In the genomic region with DNA sequence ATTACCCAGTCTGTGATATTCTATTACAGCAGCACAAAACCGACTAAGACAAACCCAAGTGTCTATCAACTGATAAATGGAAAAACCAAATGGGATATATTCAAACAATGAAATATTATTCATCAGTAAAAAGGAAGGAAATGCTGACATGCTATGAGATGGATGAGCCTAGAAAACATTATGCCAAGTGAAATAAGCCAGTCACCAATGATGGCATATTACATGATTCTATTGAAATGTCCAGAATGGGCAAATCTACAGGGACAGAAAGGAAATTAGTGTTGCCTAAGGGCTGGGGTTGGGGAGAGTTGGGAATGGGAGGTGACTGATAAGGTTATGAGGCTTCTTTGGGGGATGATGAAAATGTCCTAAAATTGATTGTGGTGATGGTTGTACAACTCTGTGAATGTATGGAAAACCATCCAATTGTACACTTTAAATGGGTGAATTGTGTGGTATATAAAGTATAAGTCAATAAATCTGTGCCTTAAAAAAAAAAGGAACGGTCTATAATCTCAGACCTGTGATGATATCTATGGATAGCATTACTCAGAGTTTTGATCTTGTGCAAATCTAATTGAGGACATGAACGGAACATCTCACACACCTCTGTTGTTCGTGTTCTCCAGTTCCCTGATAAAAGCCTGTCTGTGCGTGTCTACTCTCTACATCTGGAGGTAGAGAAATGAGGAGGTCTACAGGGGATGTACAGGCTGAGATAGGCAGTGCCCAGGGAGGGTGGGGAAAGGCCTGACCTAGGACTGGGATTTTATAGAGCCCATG, we compare ENCODE assay signal across 28 cellular contexts. TPM values are rescaled to one million over a fixed set of nuclear protein-coding genes. Genes with fewer than 3 reads are reported as not detected.
DNase-seq lines count a peak whose midpoint lies in the region; ATAC-seq, FAIRE-seq and TF ChIP-seq lines count a peak whose summit lies in the region.
"Had no signal": no experiment of that assay in that cellular context is flagged by ENCODE, and none has a peak within 500 bp of the region (broad histone marks: within the 10 kb centered on the region; RNA-seq: fewer than 3 reads in every experiment).

No MANE protein-coding gene starts in this region.

- TF ChIP-seq CTCF in right atrium auricular region (IDR thresholded peaks at IDR 0.05), result no peak

- peak overlapping the region; percentile 23 to 85 for H3K27ac ChIP-seq in right atrium auricular region
- H3K27ac ChIP-seq in mesenchymal stem cell (ENCODE audit: low read length, poor library complexity, severe bottlenecking), result no peak overlapping the region
- H3K27ac ChIP-seq: sigmoid colon had no signal

- no peak for ATAC-seq in Right ventricle myocardium inferior
- ATAC-seq in GM19395 (IDR thresholded peaks at IDR 0.05; ENCODE audit: unreplicated experiment), result no peak
- ATAC-seq: activated CD8-positive, alpha-beta T cell treated with anti-CD3 and anti-CD28 coated beads, Interleukin-2, amount 10 ng/mL, durations not matched to agents 7 days and 5 days; CD8-positive, alpha-beta T cell had no signal

- FAIRE-seq in urothelium cell line (lab: Jason Lieb, UNC), result no peak
- FAIRE-seq: A549, islet of Langerhans had no signal

- H3K9me3 ChIP-seq in right atrium auricular region, result no peaks in the 10 kb centered on the region
- H3K9me3 ChIP-seq in mesenchymal stem cell (ENCODE audit: control insufficient read depth, low read length), result peaks cover 11% of the 10 kb centered on the region
- H3K9me3 ChIP-seq: A549, sigmoid colon had no signal

- no peak overlapping the region for H2AFZ ChIP-seq in mesenchymal stem cell (ENCODE audit: low read depth, low read length)

- H2BK120ac ChIP-seq in mesenchymal stem cell (ENCODE audit: low read depth, low read length), result no peak overlapping the region

- peak overlapping the region; percentile 4 for H4K8ac ChIP-seq in mesenchymal stem cell (ENCODE audit: low read length)

- intact Hi-C loops in Right ventricle myocardium inferior (cut with DNase I), result no loop called here

- peaks cover 2% of the 10 kb centered on the region for H3K79me1 ChIP-seq in mesenchymal stem cell (replicated peaks; ENCODE audit: low read length, poor library complexity, severe bottlenecking)

- peak overlapping the region; percentile 19 for H2AK5ac ChIP-seq in mesenchymal stem cell (ENCODE audit: low read length, severe bottlenecking)

- no peak overlapping the region for H3K23ac ChIP-seq in mesenchymal stem cell (ENCODE audit: low read length in 2 of 2)

- no peak overlapping the region for H3K4ac ChIP-seq in mesenchymal stem cell (ENCODE audit: low read depth in 1 of 2, low read length in 2 of 2)

- H3K4me3 ChIP-seq in right atrium auricular region (no peak overlapping the region), mesenchymal stem cell (ENCODE audit: insufficient read depth in 1 of 2, low read depth in 1 of 2, low read length in 2 of 2) (no peak overlapping the region)
- H3K4me3 ChIP-seq: A549, sigmoid colon had no signal

- H3K4me2 ChIP-seq in mesenchymal stem cell (ENCODE audit: low read length, poor library complexity, severe bottlenecking), result no peak overlapping the region

- H2BK5ac ChIP-seq in mesenchymal stem cell (ENCODE audit: low read depth, low read length, poor library complexity, severe bottlenecking), result no peak overlapping the region

- no peak overlapping the region for H2BK15ac ChIP-seq in mesenchymal stem cell (ENCODE audit: low read depth, poor library complexity, severe bottlenecking)

- no peak overlapping the region for H2BK12ac ChIP-seq in mesenchymal stem cell (ENCODE audit: low read length in 2 of 2)

- H3K36me3 ChIP-seq in right atrium auricular region (no peaks in the 10 kb centered on the region), mesenchymal stem cell (ENCODE audit: control insufficient read depth in 1 of 2, insufficient read depth in 2 of 2, low read depth in 1 of 2, low read length in 2 of 2) (peaks cover 0 to 3% of the 10 kb centered on the region in 2 experiments)
- H3K36me3 ChIP-seq: sigmoid colon had no signal

- H3K9ac ChIP-seq in mesenchymal stem cell (ENCODE audit: low read length), result no peak overlapping the region

- H4K91ac ChIP-seq in mesenchymal stem cell (ENCODE audit: low read length), result no peak overlapping the region

- peaks cover 0 to 23% of the 10 kb centered on the region in 2 donors for H3K4me1 ChIP-seq in right atrium auricular region
- peaks cover 22% of the 10 kb centered on the region for H3K4me1 ChIP-seq in mesenchymal stem cell (ENCODE audit: control insufficient read depth, insufficient read depth, low read depth, low read length)
- H3K4me1 ChIP-seq: sigmoid colon had no signal

- H3K14ac ChIP-seq in mesenchymal stem cell (ENCODE audit: low read length in 2 of 2), result no peak overlapping the region

- H3K18ac ChIP-seq in mesenchymal stem cell (ENCODE audit: low read depth in 1 of 2, low read length in 2 of 2), result no peak overlapping the region

- DNase-seq in right atrium auricular region (ENCODE audit: low spot score) (no peak), Right ventricle myocardium inferior (ENCODE audit: missing footprints) (no peak), dermis microvascular lymphatic vessel endothelial cell (ENCODE audit: low read depth in 2 of 2) (peak; percentile 23 to 54), mesenchymal stem cell (no peak), mucosa of gallbladder (ENCODE audit: low spot score) (no peak), urothelium cell line (ENCODE audit: low spot score) (no peak)
- no peak for DNase-seq in activated T-cell treated with anti-CD3 and anti-CD28 coated beads, Interleukin-2, amount 50 U/mL, for 48 hours
- DNase-seq: activated CD8-positive, alpha-beta T cell treated with anti-CD3 and anti-CD28 coated beads, Interleukin-2, amount 10 ng/mL, durations not matched to agents 7 days and 5 days; activated effector memory CD4-positive, alpha-beta T cell treated with anti-CD3 and anti-CD28 coated beads, Interleukin-2, amount 50 U/mL, for 16 hours; activated naive CD8-positive, alpha-beta T cell treated with anti-CD3 and anti-CD28 coated beads for 36 hours; activated T-cell treated with anti-CD3 and anti-CD28 coated beads for 4 hours; aorta; CD8-positive, alpha-beta T cell; cerebellar nuclear complex; DMS153; effector CD4-positive, alpha-beta T cell; foreskin melanocyte; H7; NCI-H1092 treated with DMSO at 0.1 percent for 48 hours; NCI-H187 treated with DMSO at 0.1 percent for 48 hours; NCI-H2171 treated with DMSO at 0.1 percent for 48 hours; NCI-H524 treated with DMSO at 0.1 percent for 48 hours; posterior cingulate gyrus; sigmoid colon had no signal

- H3K27me3 ChIP-seq in right atrium auricular region (no peaks in the 10 kb centered on the region), mesenchymal stem cell (ENCODE audit: control insufficient read depth in 1 of 2, insufficient read depth in 1 of 2, low read length in 2 of 2) (peaks cover 0 to 1% of the 10 kb centered on the region in 2 experiments)
- H3K27me3 ChIP-seq: sigmoid colon had no signal

- WGBS in mesenchymal stem cell, result 98% methylated on average over 4 of the region's 5 CpGs

RNA-seq across cellular contexts. Expression of gene TNFRSF19, which starts 49.1 kb away (rescaled TPM):
- 10 to 100 TPM; 32.2 to 38.5 TPM for total RNA-seq in right atrium auricular region
- total RNA-seq in Right ventricle myocardium inferior, result 36.5 TPM
- under 0.01 and 0.13 TPM in 2 replicates for total RNA-seq in dermis microvascular lymphatic vessel endothelial cell
- polyA plus RNA-seq in mesenchymal stem cell (2013, experiment 1 of 2), result 0.91 TPM
- 1.1 TPM for polyA plus RNA-seq in mesenchymal stem cell (2013, experiment 2 of 2)
- 6.4 TPM for total RNA-seq in mucosa of gallbladder
- total RNA-seq: B cell; CD8-positive, alpha-beta T cell had no signal

Comparison
In these comparisons a context has a peak if more than half of its experiments do, and no peak if none do; other contexts are left out.
1. DNase-seq: peak in dermis microvascular lymphatic vessel endothelial cell (2 of 2); none in right atrium auricular region (single experiment), Right ventricle myocardium inferior (single experiment), mesenchymal stem cell (single experiment), mucosa of gallbladder (single experiment), urothelium cell line (single experiment) and activated T-cell treated with anti-CD3 and anti-CD28 coated beads, Interleukin-2, amount 50 U/mL, for 48 hours (0 of 2).